Comparison of ENCODE assay signal across 11 cellular contexts in the genomic region with DNA sequence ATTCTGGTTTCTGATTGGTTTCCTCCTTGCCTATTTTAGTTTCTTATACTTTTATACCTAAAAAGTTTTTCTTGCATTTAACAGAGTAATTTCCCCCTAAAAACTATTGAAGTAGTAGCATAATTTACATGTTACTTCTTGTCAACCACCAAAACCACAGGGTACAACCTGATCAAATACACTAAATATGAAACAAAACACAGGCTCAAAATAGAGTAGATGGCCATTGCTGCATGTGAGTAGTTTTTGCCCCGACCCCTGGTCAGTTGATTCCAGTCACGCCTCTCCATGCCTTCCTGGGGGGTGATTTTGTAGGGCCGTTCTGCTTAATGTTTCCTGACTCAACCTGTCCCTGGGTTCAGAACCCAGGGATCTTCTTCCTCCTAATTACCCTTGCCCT.
DNase-seq lines count a peak whose midpoint lies in the region; ATAC-seq lines count a peak whose summit lies in the region.
"Had no signal": no experiment of that assay in that cellular context is flagged by ENCODE, and none has a peak within 500 bp of the region (broad histone marks: within the 10 kb centered on the region; RNA-seq: fewer than 3 reads in every experiment).

No MANE protein-coding gene starts in this region.

- no peak overlapping the region for H3K27ac ChIP-seq in aorta (ENCODE audit: low read depth in 1 of 2, low read length in 2 of 2)
- H3K27ac ChIP-seq: body of pancreas had no signal

- H3K4me3 ChIP-seq in aorta (ENCODE audit: low read length in 2 of 2) = no peak overlapping the region
- H3K4me3 ChIP-seq: body of pancreas had no signal

- intact Hi-C loops in aorta (cut with DNase I) = no loop called here

- DNase-seq in cortex of kidney (lab: John Stamatoyannopoulos, UW) = no peak
- DNase-seq in aorta = no peak
- DNase-seq in NCI-H524 (lab: John Stamatoyannopoulos, UW) = no peak
- DNase-seq in NCI-H2029 treated with DMSO at 0.1 percent for 48 hours (lab: John Stamatoyannopoulos, UW) = no peak
- DNase-seq: body of pancreas, DMS53, NCI-H1694 treated with DMSO at 0.1 percent for 48 hours, T-helper 9 cell had no signal

- H3K36me3 ChIP-seq in aorta (ENCODE audit: control insufficient read depth in 1 of 2, insufficient read depth in 2 of 2, low read length in 1 of 2) = no peaks in the 10 kb centered on the region

- peaks cover 0 to 3% of the 10 kb centered on the region in 2 donors for H3K4me1 ChIP-seq in aorta (ENCODE audit: control insufficient read depth in 1 of 2, insufficient read depth in 2 of 2, low read length in 2 of 2)
- H3K4me1 ChIP-seq: body of pancreas had no signal

- H3K9me3 ChIP-seq in aorta (ENCODE audit: control insufficient read depth, low read length) = no peaks in the 10 kb centered on the region
- H3K9me3 ChIP-seq: body of pancreas had no signal

- 91 to 94% methylated on average over 3 of the region's 3 CpGs for WGBS in aorta, 2 donors

- ATAC-seq in GM19372 (IDR thresholded peaks at IDR 0.05; ENCODE audit: low read depth, unreplicated experiment) (peak; percentile 77), HG02763 (IDR thresholded peaks at IDR 0.05; ENCODE audit: unreplicated experiment) (peak; percentile 77), HG03558 (IDR thresholded peaks at IDR 0.05; ENCODE audit: extremely low read depth, unreplicated experiment) (peak; percentile 69), aorta (ENCODE audit: low FRiP score) (no peak)
- ATAC-seq: body of pancreas had no signal

- no peaks in the 10 kb centered on the region for H3K27me3 ChIP-seq in aorta (ENCODE audit: control insufficient read depth in 1 of 2, insufficient read depth in 2 of 2, low read length in 1 of 2)
- H3K27me3 ChIP-seq: body of pancreas had no signal
